7 cellular contexts compared by ENCODE assay signal in genomic region chr19:40716031-40716654, GRCh38.
A peak's percentile ranks its signal among the peaks of the same experiment; 100 is the strongest.
DNase-seq lines count a peak whose midpoint lies in the region; ATAC-seq and TF ChIP-seq lines count a peak whose summit lies in the region.

No MANE protein-coding gene starts in this region.

- peak overlapping the region; percentile 83 for H3K4me3 ChIP-seq in astrocyte of the spinal cord (ENCODE audit: low read depth, low read length)

- ATAC-seq in HG03103 (IDR thresholded peaks at IDR 0.05; ENCODE audit: low read depth, unreplicated experiment), result peak; percentile 1
- ATAC-seq in GM19395 (IDR thresholded peaks at IDR 0.05; ENCODE audit: unreplicated experiment), result no peak

- no peak for TF ChIP-seq CTCF in astrocyte of the spinal cord (IDR thresholded peaks at IDR 0.05; ENCODE audit: low read depth, low read length)

- in situ Hi-C loops in astrocyte of the spinal cord (cut with HindIII; ENCODE audit: low sequenced_read_pairs), result no loop called here

- DNase-seq in SW 1271 (lab: John Stamatoyannopoulos, UW) (peak; percentile 79 to 82), astrocyte of the spinal cord (ENCODE audit: low read depth, low spot score) (no peak), kidney glomerular epithelial cell (lab: John Stamatoyannopoulos, UW) (peak; percentile 98), epidermal melanocyte (ENCODE audit: insufficient read length, low spot score) (no peak)
- DNase-seq in stimulated activated CD4-positive, alpha-beta T cell treated with anti-CD3 and anti-CD28 coated beads, Interleukin-4, amount 100 ng/mL, for 24 hours, result peak; percentile 82

Comparison
In these comparisons a context has a peak if more than half of its experiments do, and no peak if none do; other contexts are left out.
1. DNase-seq: peak in SW 1271 (2 of 2), kidney glomerular epithelial cell (single experiment) and stimulated activated CD4-positive, alpha-beta T cell treated with anti-CD3 and anti-CD28 coated beads, Interleukin-4, amount 100 ng/mL, for 24 hours (single experiment); none in astrocyte of the spinal cord (single experiment) and epidermal melanocyte (single experiment).